ENCODE assay signal across 11 cellular contexts in genomic region chr14:64788706-64789105, GRCh38.
DNase-seq lines count a peak whose midpoint lies in the region; ATAC-seq, FAIRE-seq and TF ChIP-seq lines count a peak whose summit lies in the region.
"Had no signal": no experiment of that assay in that cellular context is flagged by ENCODE, and none has a peak within 500 bp of the region (broad histone marks: within the 10 kb centered on the region; RNA-seq: fewer than 3 reads in every experiment).

No MANE protein-coding gene starts in this region.

- H3K4me3 ChIP-seq in lung (no peak overlapping the region), BE2C (ENCODE audit: low read depth, low read length) (no peak overlapping the region)

- H3K9me3 ChIP-seq in lung (ENCODE audit: control insufficient read depth in 2 of 2, insufficient read depth in 1 of 2, low read length in 1 of 2) (peaks cover 0 to 3% of the 10 kb centered on the region in 2 donors), BE2C (no peaks in the 10 kb centered on the region)

- H3K36me3 ChIP-seq in lung (ENCODE audit: control insufficient read depth in 2 of 2, insufficient read depth in 2 of 2, low read length in 2 of 2) (peaks cover 0 to 4% of the 10 kb centered on the region in 2 donors), BE2C (no peaks in the 10 kb centered on the region)

- H3K27ac ChIP-seq in lung (ENCODE audit: low read depth in 1 of 2, low read length in 1 of 2): no peak overlapping the region

- H3K4me1 ChIP-seq in lung (ENCODE audit: control insufficient read depth in 2 of 2, insufficient read depth in 2 of 2, low read length in 2 of 2) (no peaks in the 10 kb centered on the region), BE2C (no peaks in the 10 kb centered on the region)

- H3K27me3 ChIP-seq in lung (ENCODE audit: control insufficient read depth, insufficient read depth): no peaks in the 10 kb centered on the region
- no peaks in the 10 kb centered on the region for H3K27me3 ChIP-seq in BE2C

- FAIRE-seq in GM19239 (lab: Jason Lieb, UNC): no peak
- FAIRE-seq: small intestine had no signal

- peak; percentile 92 for DNase-seq in DMS79 (lab: John Stamatoyannopoulos, UW)
- DNase-seq in NCI-H2029 (lab: John Stamatoyannopoulos, UW): peak; percentile 46
- DNase-seq in brain pericyte (ENCODE audit: low read depth, low spot score): peak; percentile 18
- DNase-seq in lung (ENCODE audit: low spot score): no peak
- DNase-seq in effector CD4-positive, alpha-beta T cell: no peak
- DNase-seq in GM19239 (ENCODE audit: insufficient read length, low spot score): no peak
- DNase-seq in BE2C: no peak
- DNase-seq: activated T-cell treated with anti-CD3 and anti-CD28 coated beads for 4 hours, NCI-H345, small intestine had no signal

- 42 to 74% methylated on average over 1 of the region's 1 CpG for WGBS in lung, 2 donors

- no peak for TF ChIP-seq CTCF in lung (IDR thresholded peaks at IDR 0.05; ENCODE audit: control extremely low read depth, extremely low read depth)
- no peak for TF ChIP-seq CTCF in BE2C (IDR thresholded peaks at IDR 0.05; ENCODE audit: low read depth, low read length)

- ATAC-seq in lung (ENCODE audit: insufficient read depth, low FRiP score) (peak; percentile 44), HG03196 (IDR thresholded peaks at IDR 0.05; ENCODE audit: unreplicated experiment) (no peak)

Comparison
In these comparisons a context has a peak if more than half of its experiments do, and no peak if none do; other contexts are left out.
1. DNase-seq: peak in DMS79 (single experiment), NCI-H2029 (single experiment) and brain pericyte (single experiment); none in lung (single experiment), effector CD4-positive, alpha-beta T cell (single experiment), GM19239 (single experiment) and BE2C (single experiment).